22 cellular contexts compared by ENCODE assay signal in the genomic region with DNA sequence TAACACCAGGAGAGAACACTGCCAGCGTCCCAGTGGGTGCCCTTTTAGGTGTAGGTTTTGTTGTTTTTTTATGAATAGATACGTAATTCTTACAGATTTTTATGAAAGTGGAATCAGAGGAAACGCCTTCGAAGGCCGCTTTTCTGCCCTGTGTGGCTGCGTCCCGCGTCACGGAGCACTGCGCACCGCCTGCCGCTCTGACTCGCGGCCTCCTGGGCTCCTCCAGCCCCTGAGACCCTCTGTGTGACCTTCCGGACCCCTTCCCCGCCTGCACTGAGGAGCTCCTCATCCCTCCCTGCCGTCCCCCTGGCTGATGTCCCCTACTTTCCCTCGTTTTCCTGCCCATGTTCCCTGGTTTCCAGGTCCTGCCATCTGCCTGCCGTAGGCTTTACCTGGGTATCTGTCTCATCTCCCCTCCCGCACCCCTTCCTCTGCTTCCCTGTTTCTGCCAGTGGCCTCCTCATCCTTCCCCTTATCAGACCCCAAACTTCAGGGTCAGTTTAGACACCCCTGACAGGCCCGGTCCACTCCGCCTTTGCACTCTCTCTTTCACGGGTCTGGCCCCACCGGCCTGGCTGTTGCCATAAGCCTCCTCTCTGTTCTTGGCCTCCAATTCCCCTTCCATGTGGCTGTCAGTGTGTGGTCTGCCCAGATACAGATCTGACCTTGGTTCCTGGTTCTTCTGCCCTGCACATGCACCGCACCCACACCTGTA. TPM values are rescaled to one million over a fixed set of nuclear protein-coding genes. Genes with fewer than 3 reads are reported as not detected.
"Had no signal": no experiment of that assay in that cellular context is flagged by ENCODE, and none has a peak within 500 bp of the region (broad histone marks: within the 10 kb centered on the region; RNA-seq: fewer than 3 reads in every experiment).

No MANE protein-coding gene starts in this region.

- ATAC-seq: activated T-cell treated with anti-CD3 and anti-CD28 coated beads, Interleukin-2, amount 50 U/mL, for 72 hours; left lung; mucosa of descending colon; pancreas; SK-N-SH treated with all-trans-retinoic acid at 6 μM for 48 hours; stimulated activated naive CD8-positive, alpha-beta T cell treated with anti-CD3 and anti-CD28 coated beads, Interleukin-15, Interleukin-2, amounts not matched to agents 100 U/mL and 50 U/mL, for 24 hours had no signal

- H3K4me1 Mint-ChIP-seq: activated CD4-positive, alpha-beta T cell treated with anti-CD3 and anti-CD28 coated beads, Interleukin-2, amount 10 ng/mL, durations not matched to agents 7 days and 5 days; central memory CD8-positive, alpha-beta T cell had no signal

- H3K9me3 Mint-ChIP-seq: activated CD4-positive, alpha-beta T cell treated with anti-CD3 and anti-CD28 coated beads, Interleukin-2, amount 10 ng/mL, durations not matched to agents 7 days and 5 days; activated T-cell treated with anti-CD3 and anti-CD28 coated beads, Interleukin-2, amount 50 U/mL, for 72 hours; brain; central memory CD8-positive, alpha-beta T cell; naive B cell had no signal

- H3K27ac Mint-ChIP-seq: activated CD4-positive, alpha-beta T cell treated with anti-CD3 and anti-CD28 coated beads, Interleukin-2, amount 10 ng/mL, durations not matched to agents 7 days and 5 days; activated T-cell treated with anti-CD3 and anti-CD28 coated beads, Interleukin-2, amount 50 U/mL, for 72 hours had no signal

- H3K27me3 Mint-ChIP-seq: activated CD4-positive, alpha-beta T cell treated with anti-CD3 and anti-CD28 coated beads, Interleukin-2, amount 10 ng/mL, durations not matched to agents 7 days and 5 days; brain; central memory CD8-positive, alpha-beta T cell; naive B cell had no signal

- DNase-seq: activated CD4-positive, alpha-beta T cell treated with anti-CD3 and anti-CD28 coated beads, Interleukin-2, amount 10 ng/mL, durations not matched to agents 7 days and 5 days; activated CD8-positive, alpha-beta memory T cell treated with anti-CD3 and anti-CD28 coated beads, Interleukin-2, amount 50 U/mL, for 4 hours; activated gamma-delta T cell treated with Interleukin-2 at 50 U/mL for 16 hours; activated T-cell treated with anti-CD3 and anti-CD28 coated beads, Interleukin-2, amount 50 U/mL, for 72 hours; colonic mucosa; hypothalamus; islet precursor cell; mucosa of descending colon; naive B cell; stimulated activated CD4-positive, alpha-beta T cell treated with anti-CD3 and anti-CD28 coated beads, Interleukin-12 subunit alpha, Interleukin-12 subunit beta, amount 100 ng/mL, for 4 hours; stimulated activated CD4-positive, alpha-beta T cell treated with anti-CD3 and anti-CD28 coated beads, Interleukin-1b, Interleukin-23, amount 100 ng/mL, for 48 hours; stimulated activated CD8-positive, alpha-beta memory T cell treated with anti-CD3 and anti-CD28 coated beads, Interleukin-4, amount 100 ng/mL, for 48 hours; stimulated activated naive CD8-positive, alpha-beta T cell treated with anti-CD3 and anti-CD28 coated beads, Interleukin-15, Interleukin-2, amounts not matched to agents 100 U/mL and 50 U/mL, for 24 hours; T-helper 1 cell; T1000; transverse colon had no signal

- FAIRE-seq: frontal cortex, pancreas had no signal

- H3K4me3 Mint-ChIP-seq: activated CD4-positive, alpha-beta T cell treated with anti-CD3 and anti-CD28 coated beads, Interleukin-2, amount 10 ng/mL, durations not matched to agents 7 days and 5 days; activated T-cell treated with anti-CD3 and anti-CD28 coated beads, Interleukin-2, amount 50 U/mL, for 72 hours; brain; central memory CD8-positive, alpha-beta T cell had no signal

RNA-seq across cellular contexts. Expression of a gene that starts 58.5 kb away (rescaled TPM):
- total RNA-seq: activated CD4-positive, alpha-beta T cell treated with anti-CD3 and anti-CD28 coated beads, Interleukin-2, amount 10 ng/mL, durations not matched to agents 7 days and 5 days had no signal
